In the genomic region with DNA sequence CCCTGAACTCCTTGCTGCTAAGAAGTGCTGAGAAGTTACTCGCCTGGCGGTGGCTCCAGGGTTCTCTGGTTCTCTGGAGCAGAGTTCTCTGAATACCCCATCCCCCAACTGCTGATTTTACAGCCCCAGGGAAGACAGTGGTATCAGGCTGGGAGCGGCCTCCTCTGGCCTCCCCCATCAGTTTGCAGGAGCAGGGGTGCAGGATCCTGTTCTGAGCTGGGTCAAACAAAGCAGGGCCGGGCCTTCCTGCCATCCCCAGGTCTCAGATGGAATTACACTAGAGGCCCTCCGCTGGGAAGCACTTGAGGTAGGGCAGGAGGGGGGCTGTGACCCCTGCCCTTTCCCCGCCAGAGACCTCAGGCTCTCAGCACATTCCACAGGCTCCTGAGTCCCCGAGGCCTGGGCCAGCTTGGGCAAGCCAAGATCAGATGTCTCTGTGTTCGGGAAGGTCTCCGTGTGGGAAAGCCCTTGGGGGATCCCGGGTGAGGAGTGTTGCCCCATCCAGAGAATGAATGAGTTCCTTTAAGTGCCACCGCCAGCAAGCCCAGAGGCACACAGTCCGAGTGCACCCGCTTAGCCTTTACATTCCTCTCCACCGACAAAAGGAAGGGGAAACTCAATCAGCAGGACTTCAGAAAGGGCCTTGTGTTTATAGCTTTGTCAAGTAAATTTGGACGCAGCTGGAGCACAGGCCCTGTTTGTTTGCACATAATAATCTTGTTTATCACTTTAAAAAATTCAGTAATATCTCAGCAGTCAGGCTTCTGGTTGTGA, we compare ENCODE assay signal across 1 cellular context.
TF ChIP-seq lines count a peak whose summit lies in the region.

No MANE protein-coding gene starts in this region.

TF ChIP-seq in K562, 482 proteins besides CTCF, POLR2A, EP300 and RAD21:
- TF ChIP-seq, protein P1, sequence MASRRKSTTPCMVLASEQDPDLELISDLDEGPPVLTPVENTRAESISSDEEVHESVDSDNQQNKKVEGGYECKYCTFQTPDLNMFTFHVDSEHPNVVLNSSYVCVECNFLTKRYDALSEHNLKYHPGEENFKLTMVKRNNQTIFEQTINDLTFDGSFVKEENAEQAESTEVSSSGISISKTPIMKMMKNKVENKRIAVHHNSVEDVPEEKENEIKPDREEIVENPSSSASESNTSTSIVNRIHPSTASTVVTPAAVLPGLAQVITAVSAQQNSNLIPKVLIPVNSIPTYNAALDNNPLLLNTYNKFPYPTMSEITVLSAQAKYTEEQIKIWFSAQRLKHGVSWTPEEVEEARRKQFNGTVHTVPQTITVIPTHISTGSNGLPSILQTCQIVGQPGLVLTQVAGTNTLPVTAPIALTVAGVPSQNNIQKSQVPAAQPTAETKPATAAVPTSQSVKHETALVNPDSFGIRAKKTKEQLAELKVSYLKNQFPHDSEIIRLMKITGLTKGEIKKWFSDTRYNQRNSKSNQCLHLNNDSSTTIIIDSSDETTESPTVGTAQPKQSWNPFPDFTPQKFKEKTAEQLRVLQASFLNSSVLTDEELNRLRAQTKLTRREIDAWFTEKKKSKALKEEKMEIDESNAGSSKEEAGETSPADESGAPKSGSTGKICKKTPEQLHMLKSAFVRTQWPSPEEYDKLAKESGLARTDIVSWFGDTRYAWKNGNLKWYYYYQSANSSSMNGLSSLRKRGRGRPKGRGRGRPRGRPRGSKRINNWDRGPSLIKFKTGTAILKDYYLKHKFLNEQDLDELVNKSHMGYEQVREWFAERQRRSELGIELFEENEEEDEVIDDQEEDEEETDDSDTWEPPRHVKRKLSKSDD (conservative IDR thresholded peaks at IDR 0.05; ENCODE audit: low read length), result no peak
- no peak for TF ChIP-seq KLF1 (tag; IDR thresholded peaks at IDR 0.05)
- no peak for TF ChIP-seq ZNF507 (tag; conservative IDR thresholded peaks at IDR 0.05)
- TF ChIP-seq, protein P2, sequence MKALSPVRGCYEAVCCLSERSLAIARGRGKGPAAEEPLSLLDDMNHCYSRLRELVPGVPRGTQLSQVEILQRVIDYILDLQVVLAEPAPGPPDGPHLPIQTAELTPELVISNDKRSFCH (CRISPR knock-in tag; IDR thresholded peaks at IDR 0.05), result no peak
- TF ChIP-seq, protein P2 (tag; IDR thresholded peaks at IDR 0.05), result no peak
- TF ChIP-seq NEUROD1 (IDR thresholded peaks at IDR 0.05; ENCODE audit: borderline replicate concordance, low read depth, low read length, partially characterized antibody), result no peak
- no peak for TF ChIP-seq ZNF551 (CRISPR knock-in tag; IDR thresholded peaks at IDR 0.05)
- no peak for TF ChIP-seq GTF2F1 (IDR thresholded peaks at IDR 0.05; ENCODE audit: low read depth, low read length)
- no peak for TF ChIP-seq ZNF764 (CRISPR knock-in tag; IDR thresholded peaks at IDR 0.05; ENCODE audit: low read depth)
- TF ChIP-seq ZNF212 (CRISPR knock-in tag; IDR thresholded peaks at IDR 0.05), result no peak
- TF ChIP-seq, protein P3, sequence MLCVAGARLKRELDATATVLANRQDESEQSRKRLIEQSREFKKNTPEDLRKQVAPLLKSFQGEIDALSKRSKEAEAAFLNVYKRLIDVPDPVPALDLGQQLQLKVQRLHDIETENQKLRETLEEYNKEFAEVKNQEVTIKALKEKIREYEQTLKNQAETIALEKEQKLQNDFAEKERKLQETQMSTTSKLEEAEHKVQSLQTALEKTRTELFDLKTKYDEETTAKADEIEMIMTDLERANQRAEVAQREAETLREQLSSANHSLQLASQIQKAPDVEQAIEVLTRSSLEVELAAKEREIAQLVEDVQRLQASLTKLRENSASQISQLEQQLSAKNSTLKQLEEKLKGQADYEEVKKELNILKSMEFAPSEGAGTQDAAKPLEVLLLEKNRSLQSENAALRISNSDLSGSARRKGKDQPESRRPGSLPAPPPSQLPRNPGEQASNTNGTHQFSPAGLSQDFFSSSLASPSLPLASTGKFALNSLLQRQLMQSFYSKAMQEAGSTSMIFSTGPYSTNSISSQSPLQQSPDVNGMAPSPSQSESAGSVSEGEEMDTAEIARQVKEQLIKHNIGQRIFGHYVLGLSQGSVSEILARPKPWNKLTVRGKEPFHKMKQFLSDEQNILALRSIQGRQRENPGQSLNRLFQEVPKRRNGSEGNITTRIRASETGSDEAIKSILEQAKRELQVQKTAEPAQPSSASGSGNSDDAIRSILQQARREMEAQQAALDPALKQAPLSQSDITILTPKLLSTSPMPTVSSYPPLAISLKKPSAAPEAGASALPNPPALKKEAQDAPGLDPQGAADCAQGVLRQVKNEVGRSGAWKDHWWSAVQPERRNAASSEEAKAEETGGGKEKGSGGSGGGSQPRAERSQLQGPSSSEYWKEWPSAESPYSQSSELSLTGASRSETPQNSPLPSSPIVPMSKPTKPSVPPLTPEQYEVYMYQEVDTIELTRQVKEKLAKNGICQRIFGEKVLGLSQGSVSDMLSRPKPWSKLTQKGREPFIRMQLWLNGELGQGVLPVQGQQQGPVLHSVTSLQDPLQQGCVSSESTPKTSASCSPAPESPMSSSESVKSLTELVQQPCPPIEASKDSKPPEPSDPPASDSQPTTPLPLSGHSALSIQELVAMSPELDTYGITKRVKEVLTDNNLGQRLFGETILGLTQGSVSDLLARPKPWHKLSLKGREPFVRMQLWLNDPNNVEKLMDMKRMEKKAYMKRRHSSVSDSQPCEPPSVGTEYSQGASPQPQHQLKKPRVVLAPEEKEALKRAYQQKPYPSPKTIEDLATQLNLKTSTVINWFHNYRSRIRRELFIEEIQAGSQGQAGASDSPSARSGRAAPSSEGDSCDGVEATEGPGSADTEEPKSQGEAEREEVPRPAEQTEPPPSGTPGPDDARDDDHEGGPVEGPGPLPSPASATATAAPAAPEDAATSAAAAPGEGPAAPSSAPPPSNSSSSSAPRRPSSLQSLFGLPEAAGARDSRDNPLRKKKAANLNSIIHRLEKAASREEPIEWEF (CRISPR knock-in tag; IDR thresholded peaks at IDR 0.05), result no peak
TF ChIP-seq in K562: peak in this region for 0.
